9 cellular contexts compared by ENCODE assay signal in genomic region chr12:46517579-46517962, GRCh38.
DNase-seq lines count a peak whose midpoint lies in the region; ATAC-seq and TF ChIP-seq lines count a peak whose summit lies in the region.
"Had no signal": no experiment of that assay in that cellular context is flagged by ENCODE, and none has a peak within 500 bp of the region (broad histone marks: within the 10 kb centered on the region; RNA-seq: fewer than 3 reads in every experiment).

No MANE protein-coding gene starts in this region.

- no peaks in the 10 kb centered on the region for H4K20me1 ChIP-seq in KMS-11 (ENCODE audit: insufficient read depth)

- peak overlapping the region; percentile 31; the same call in 1 of the 2 replicates for H2AFZ ChIP-seq in KMS-11 (ENCODE audit: low read depth)
- H2AFZ ChIP-seq: PC-9 had no signal

- H3K4me3 Mint-ChIP-seq in naive thymus-derived CD8-positive, alpha-beta T cell: peak overlapping the region in 6 of 10 donors; percentile 27 to 47 (median 40)

- no peaks in the 10 kb centered on the region for H3K9me3 Mint-ChIP-seq in naive thymus-derived CD8-positive, alpha-beta T cell

- peak; percentile 76 for TF ChIP-seq CTCF in KMS-11 (conservative IDR thresholded peaks at IDR 0.05; ENCODE audit: low read depth, low read length)

- ATAC-seq in GM18520 (IDR thresholded peaks at IDR 0.05; ENCODE audit: unreplicated experiment) (peak; percentile 18), GM21786 (IDR thresholded peaks at IDR 0.05; ENCODE audit: unreplicated experiment) (peak; percentile 17)
- ATAC-seq in naive thymus-derived CD8-positive, alpha-beta T cell: peak in 1 of 2 donors; percentile 42

- no peaks in the 10 kb centered on the region for H3K27me3 Mint-ChIP-seq in naive thymus-derived CD8-positive, alpha-beta T cell

- no peak overlapping the region for H3K4me3 ChIP-seq in KMS-11 (IDR thresholded peaks at IDR 0.05; ENCODE audit: insufficient read depth, low read depth, low read length)
- H3K4me3 ChIP-seq: PC-9 had no signal

- H3K4me1 Mint-ChIP-seq in naive thymus-derived CD8-positive, alpha-beta T cell: peaks cover 41 to 76% (median 58%) of the 10 kb centered on the region in 4 donors

- peak overlapping the region; percentile 56 for H3K4me2 ChIP-seq in KMS-11
- H3K4me2 ChIP-seq: PC-9 had no signal

- no peaks in the 10 kb centered on the region for H3K27me3 ChIP-seq in KMS-11 (ENCODE audit: insufficient read depth, low read depth)

- H3K79me2 ChIP-seq in KMS-11 (ENCODE audit: insufficient read depth, low read depth): no peaks in the 10 kb centered on the region

- no peaks in the 10 kb centered on the region for H3K36me3 ChIP-seq in KMS-11 (ENCODE audit: insufficient read depth)

- peaks cover 85% of the 10 kb centered on the region for H3K4me1 ChIP-seq in KMS-11 (ENCODE audit: low read depth, poor library complexity, severe bottlenecking)

- peak in 2 of 10 donors; percentile 7 to 11 for DNase-seq in naive thymus-derived CD8-positive, alpha-beta T cell
- DNase-seq in superior temporal gyrus (ENCODE audit: extremely low spot score): no peak
- no peak for DNase-seq in NCI-H2029 treated with DMSO at 0.1 percent for 48 hours (lab: John Stamatoyannopoulos, UW)
- no peak for DNase-seq in T-helper 9 cell
- DNase-seq in OCI-M1 (lab: John Stamatoyannopoulos, UW): no peak
- DNase-seq: PC-9 had no signal

- POLR2A ChIA-PET in naive thymus-derived CD8-positive, alpha-beta T cell (lab: Charles Lee): interaction anchor here (0.6 kb wide), 1 partner anchor 72 kb away, joined by 5 read pairs; no protein-coding TSS in a partner anchor

- H3K9ac ChIP-seq in KMS-11: peak overlapping the region; percentile 72

- peak overlapping the region; percentile 98 for H3K27ac ChIP-seq in KMS-11
- H3K27ac ChIP-seq: PC-9 had no signal

- peak overlapping the region in 8 of 10 donors; percentile 19 to 91 (median 58) for H3K27ac Mint-ChIP-seq in naive thymus-derived CD8-positive, alpha-beta T cell

- H3K36me3 Mint-ChIP-seq in naive thymus-derived CD8-positive, alpha-beta T cell: no peaks in the 10 kb centered on the region
